In genomic region chr12:109998904-109999648, GRCh38 we compare ENCODE assay signal across 8 cellular contexts. TPM values are rescaled to one million over a fixed set of nuclear protein-coding genes. Genes with fewer than 3 reads are reported as not detected.
DNase-seq lines count a peak whose midpoint lies in the region; FAIRE-seq and TF ChIP-seq lines count a peak whose summit lies in the region.

ANKRD13A (plus strand) TSS chr12:109999430; CDS start chr12:109999689, 259 bp downstream.

- H3K9ac ChIP-seq in neuronal stem cell (ENCODE audit: low read depth, low read length, poor library complexity) (peak within 1 kb of the TSS; percentile 90), subcutaneous abdominal adipose tissue (ENCODE audit: low read length in 5 of 5) (peak within 1 kb of the TSS; percentile 56 to 90 (median 80))

- no peak within 1 kb of the TSS for H2BK120ac ChIP-seq in neuronal stem cell (ENCODE audit: low read depth, low read length)

- peak within 1 kb of the TSS; percentile 89 for H3K4me3 Mint-ChIP-seq in activated naive CD4-positive, alpha-beta T cell treated with anti-CD3 and anti-CD28 coated beads for 36 hours

- H2BK15ac ChIP-seq in neuronal stem cell (ENCODE audit: low read length): no peak within 1 kb of the TSS

- no peak within 1 kb of the TSS for H2AK5ac ChIP-seq in neuronal stem cell (ENCODE audit: low read depth, low read length)

- no peak within 1 kb of the TSS for H4K91ac ChIP-seq in neuronal stem cell (ENCODE audit: low read depth, low read length, poor library complexity)

- intact Hi-C loops in activated naive CD4-positive, alpha-beta T cell treated with anti-CD3 and anti-CD28 coated beads for 36 hours (cut with micrococcal nuclease): loop anchor here (2.0 to 10.0 kb wide), 4 partner anchors 282 to 1364 kb away; partner anchors contain the start of genes ATP2A2, PPP1CC and SELPLG

- WGBS in neuronal stem cell (ENCODE audit: extremely low coverage in 2 of 2, insufficient read length in 2 of 2, insufficient replicate concordance in 1 of 2), 2 donors: no CpG with 5 or more reads among the region's 62 CpGs

- H3K4me1 ChIP-seq in HEK293 (ENCODE audit: control insufficient read depth, insufficient read depth, low read length) (no peaks in the 10 kb centered on the region), neuronal stem cell (ENCODE audit: control insufficient read depth in 2 of 2, insufficient read depth in 1 of 2, low read depth in 1 of 2, low read length in 2 of 2) (peaks cover 11 to 18% of the 10 kb centered on the region in 2 donors), subcutaneous abdominal adipose tissue (ENCODE audit: control insufficient read depth in 5 of 5, insufficient read depth in 5 of 5, low read length in 5 of 5) (peaks cover 2 to 54% (median 41%) of the 10 kb centered on the region in 5 donors)

- TF ChIP-seq CTCF in HEK293 (tag by site-specific recombination; IDR thresholded peaks at IDR 0.05) (no peak), NB4 (IDR thresholded peaks at IDR 0.05; ENCODE audit: low read depth, low read length) (no peak)

- H3K4me2 ChIP-seq in neuronal stem cell (ENCODE audit: insufficient read depth, low read length, poor library complexity, severe bottlenecking): peak within 1 kb of the TSS; percentile 96

- H3K14ac ChIP-seq in neuronal stem cell (ENCODE audit: low read length): peak within 1 kb of the TSS; percentile 26

- H3K9me3 Mint-ChIP-seq in activated naive CD4-positive, alpha-beta T cell treated with anti-CD3 and anti-CD28 coated beads for 36 hours: no peaks in the 10 kb centered on the region

- H3K4ac ChIP-seq in neuronal stem cell (ENCODE audit: low read length): no peak within 1 kb of the TSS

- H3K4me3 ChIP-seq in HEK293 (ENCODE audit: low read depth, low read length) (peak within 1 kb of the TSS; percentile 73), NB4 (ENCODE audit: low read depth, low read length) (peak within 1 kb of the TSS; percentile 86), neuronal stem cell (ENCODE audit: low read length in 2 of 2) (peak within 1 kb of the TSS; percentile 69 to 91), subcutaneous abdominal adipose tissue (ENCODE audit: low read depth in 1 of 5, low read length in 5 of 5) (peak within 1 kb of the TSS; percentile 82 to 96 (median 90))

- POLR2A ChIA-PET in HEK293 (lab: Yijun Ruan, JAX): interaction anchor here (0.5 to 2.4 kb wide), 9 partner anchors 12 to 432 kb away, joined by 3 to 8 read pairs (median 4); partner anchors contain the start of gene C12orf76

- H3K27me3 Mint-ChIP-seq in activated naive CD4-positive, alpha-beta T cell treated with anti-CD3 and anti-CD28 coated beads for 36 hours (ENCODE audit: low read depth): no peaks in the 10 kb centered on the region

- peak within 1 kb of the TSS; percentile 7 for H4K8ac ChIP-seq in neuronal stem cell (ENCODE audit: low read depth, low read length)

- no peak within 1 kb of the TSS for H2BK12ac ChIP-seq in neuronal stem cell (ENCODE audit: low read length)

- peak within 1 kb of the TSS; percentile 37 for H3K23ac ChIP-seq in neuronal stem cell (ENCODE audit: low read depth, low read length, poor library complexity)

- peak; percentile 85 for TF ChIP-seq POLR2A in NB4 (IDR thresholded peaks at IDR 0.05; ENCODE audit: extremely low read depth, insufficient read length)

- H3K36me3 ChIP-seq in HEK293 (ENCODE audit: control insufficient read depth in 2 of 2, insufficient read depth in 1 of 2, low read length in 2 of 2) (peaks cover 0 to 10% of the 10 kb centered on the region in 2 experiments; a peak in 1 of 3 replicates), neuronal stem cell (replicated peaks in 1 of 2; ENCODE audit: control insufficient read depth in 2 of 2, insufficient read depth in 2 of 2, low read length in 2 of 2) (no peaks in the 10 kb centered on the region), subcutaneous abdominal adipose tissue (ENCODE audit: control insufficient read depth in 5 of 5, insufficient read depth in 5 of 5, low read length in 5 of 5) (peaks cover 0 to 8% (median 0%) of the 10 kb centered on the region in 5 donors)

- H3K9me3 ChIP-seq in HEK293 (ENCODE audit: control insufficient read depth, insufficient read depth, low read depth, low read length) (no peaks in the 10 kb centered on the region), neuronal stem cell (replicated peaks in 1 of 2; ENCODE audit: control insufficient read depth in 2 of 2, insufficient read depth in 1 of 2, low read depth in 1 of 2, low read length in 2 of 2) (no peaks in the 10 kb centered on the region), subcutaneous abdominal adipose tissue (ENCODE audit: control insufficient read depth in 5 of 5, low read length in 5 of 5) (no peaks in the 10 kb centered on the region)

- H2AFZ ChIP-seq in neuronal stem cell (ENCODE audit: low read length): peak within 1 kb of the TSS; percentile 98

- H3K36me3 Mint-ChIP-seq in activated naive CD4-positive, alpha-beta T cell treated with anti-CD3 and anti-CD28 coated beads for 36 hours (ENCODE audit: low read depth): no peaks in the 10 kb centered on the region

- CTCF ChIA-PET in HEK293 (lab: Yijun Ruan, JAX): interaction anchor here (0.6 to 0.7 kb wide), 2 partner anchors 24 to 211 kb away, joined by 3 read pairs; no protein-coding TSS in a partner anchor
- CTCF ChIA-PET in activated naive CD4-positive, alpha-beta T cell treated with anti-CD3 and anti-CD28 coated beads for 36 hours (lab: Charles Lee): interaction anchor here (0.6 to 1.2 kb wide), 3 partner anchors 15 to 154 kb away, joined by 3 read pairs; partner anchors contain the start of gene C12orf76

- peaks cover 2% of the 10 kb centered on the region for H3K79me1 ChIP-seq in neuronal stem cell (ENCODE audit: low read depth, low read length)

- peaks cover 56% of the 10 kb centered on the region for H3K4me1 Mint-ChIP-seq in activated naive CD4-positive, alpha-beta T cell treated with anti-CD3 and anti-CD28 coated beads for 36 hours (ENCODE audit: low read depth)

- peak within 1 kb of the TSS; percentile 95 for H3K18ac ChIP-seq in neuronal stem cell (ENCODE audit: low read length)

- H2BK5ac ChIP-seq in neuronal stem cell (ENCODE audit: low read length): peak within 1 kb of the TSS; percentile 59

- FAIRE-seq in frontal cortex (lab: Jason Lieb, UNC): no peak

- H3K27ac ChIP-seq in HEK293 (ENCODE audit: extremely low read depth, low read depth, low read length) (peak within 1 kb of the TSS; percentile 72), neuronal stem cell (replicated peaks; ENCODE audit: low read length) (peak within 1 kb of the TSS; percentile 38), subcutaneous abdominal adipose tissue (ENCODE audit: low read depth, low read length) (peak within 1 kb of the TSS; percentile 78)

- peak within 1 kb of the TSS; percentile 92 for H3K27ac Mint-ChIP-seq in activated naive CD4-positive, alpha-beta T cell treated with anti-CD3 and anti-CD28 coated beads for 36 hours

- DNase-seq in EH (ENCODE audit: low read depth) (peak; percentile 92), NB4 (ENCODE audit: low read depth) (peak; percentile 98), SK-N-DZ (ENCODE audit: low spot score) (peak; percentile 95), frontal cortex (ENCODE audit: low spot score in 2 of 2) (peak; percentile 86 to 89), neuronal stem cell (ENCODE audit: low spot score) (peak; percentile 91)
- peak; percentile 93 for DNase-seq in activated naive CD4-positive, alpha-beta T cell treated with anti-CD3 and anti-CD28 coated beads for 36 hours

- H3K27me3 ChIP-seq in neuronal stem cell (ENCODE audit: control insufficient read depth in 3 of 3, insufficient read depth in 3 of 3, low read depth in 1 of 3, low read length in 3 of 3): peaks cover 0 to 9% (median 0%) of the 10 kb centered on the region in 3 experiments
- no peaks in the 10 kb centered on the region for H3K27me3 ChIP-seq in subcutaneous abdominal adipose tissue (ENCODE audit: control insufficient read depth in 5 of 5, insufficient read depth in 4 of 5, low read length in 5 of 5)

TF ChIP-seq in HEK293, 187 proteins besides CTCF, POLR2A, EP300 and RAD21 (continues in another document):
- TF ChIP-seq ZSCAN5A (tag by site-specific recombination; IDR thresholded peaks at IDR 0.05) (peak; percentile 91), ZBTB49 (tag by site-specific recombination; IDR thresholded peaks at IDR 0.05; ENCODE audit: low read depth) (no peak), ZBTB21 (tag by site-specific recombination; IDR thresholded peaks at IDR 0.05) (peak; percentile 57), ZNF221 (tag by site-specific recombination; IDR thresholded peaks at IDR 0.05; ENCODE audit: borderline replicate concordance) (peak; percentile 84; the same call in 1 of the 2 replicates)

RNA-seq across cellular contexts. Expression of gene ANKRD13A, which starts in this region (rescaled TPM):
- polyA plus RNA-seq in SK-N-DZ (2014; cell fraction: cytosol; rRNA removed): 40.7 and 64.8 TPM in 2 replicates
- 70.7 and 95.2 TPM in 2 replicates for polyA plus RNA-seq in SK-N-DZ (2014; cell fraction: nucleus; rRNA removed)
- total RNA-seq in activated naive CD4-positive, alpha-beta T cell treated with anti-CD3 and anti-CD28 coated beads for 36 hours: 10 to 100 TPM; 28.3 to 31.5 TPM
- total RNA-seq in frontal cortex: 24.9 TPM
- 12.9 TPM for polyA plus RNA-seq in neuronal stem cell (2013, experiment 1 of 2)
- polyA plus RNA-seq in neuronal stem cell (2013, experiment 2 of 2): 13.6 TPM

Comparison
In these comparisons a context has a peak if more than half of its experiments do, and no peak if none do; other contexts are left out.
1. Peak in every context shown above with its lines: DNase-seq, H3K4me3 ChIP-seq and H3K27ac ChIP-seq.